In the genomic region with DNA sequence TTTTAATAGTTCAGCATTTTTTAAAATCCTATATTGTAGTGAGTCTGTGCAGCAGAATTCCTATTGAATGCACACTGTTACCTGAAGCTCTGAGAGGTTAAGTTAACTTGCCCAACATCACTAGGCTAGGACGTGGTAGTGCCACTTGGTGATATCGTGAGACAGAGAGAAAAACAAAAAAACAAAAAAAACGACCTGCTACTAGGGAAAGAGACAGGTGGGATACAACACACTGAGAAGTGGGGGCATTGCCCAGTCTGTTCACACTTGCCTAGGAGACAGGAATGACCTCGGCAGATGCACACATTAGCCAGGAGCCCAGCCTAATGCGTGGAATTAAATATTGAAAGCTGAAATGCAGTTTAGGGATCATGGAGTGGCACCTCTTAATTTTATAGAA, we compare ENCODE assay signal across 14 cellular contexts.
DNase-seq lines count a peak whose midpoint lies in the region; ATAC-seq and TF ChIP-seq lines count a peak whose summit lies in the region.
"Had no signal": no experiment of that assay in that cellular context is flagged by ENCODE, and none has a peak within 500 bp of the region (broad histone marks: within the 10 kb centered on the region; RNA-seq: fewer than 3 reads in every experiment).

No MANE protein-coding gene starts in this region.

- H3K9ac ChIP-seq in Loucy (ENCODE audit: low read depth, low read length, poor library complexity, severe bottlenecking) = no peak overlapping the region
- H3K9ac ChIP-seq: BLaER1 had no signal

- H3K4me2 ChIP-seq in Loucy (ENCODE audit: low read depth, low read length, poor library complexity, severe bottlenecking) = no peak overlapping the region

- no peaks in the 10 kb centered on the region for H3K9me2 ChIP-seq in Loucy (replicated peaks; ENCODE audit: low read depth, low read length)

- no peaks in the 10 kb centered on the region for H3K36me3 Mint-ChIP-seq in activated naive CD4-positive, alpha-beta T cell treated with anti-CD3 and anti-CD28 coated beads for 36 hours (ENCODE audit: low read depth)
- peaks cover 13% of the 10 kb centered on the region for H3K36me3 Mint-ChIP-seq in activated CD8-positive, alpha-beta memory T cell treated with anti-CD3 and anti-CD28 coated beads, Interleukin-2, amount 10 ng/mL, durations not matched to agents 7 days and 5 days

- H3K9me3 Mint-ChIP-seq in activated naive CD4-positive, alpha-beta T cell treated with anti-CD3 and anti-CD28 coated beads for 36 hours = peaks cover under 1% of the 10 kb centered on the region
- peaks cover 4% of the 10 kb centered on the region for H3K9me3 Mint-ChIP-seq in activated CD8-positive, alpha-beta memory T cell treated with anti-CD3 and anti-CD28 coated beads, Interleukin-2, amount 10 ng/mL, durations not matched to agents 7 days and 5 days (ENCODE audit: low read depth)

- no peaks in the 10 kb centered on the region for H3K9me3 ChIP-seq in Loucy (ENCODE audit: insufficient read depth, low read depth, low read length)
- H3K9me3 ChIP-seq in testis = no peaks in the 10 kb centered on the region
- H3K9me3 ChIP-seq: BLaER1 had no signal

- no peaks in the 10 kb centered on the region for H3K79me2 ChIP-seq in Loucy (ENCODE audit: insufficient read depth, low read length)

- no peak overlapping the region for H2AFZ ChIP-seq in Loucy (ENCODE audit: low read length)

- H3K4me1 Mint-ChIP-seq in activated naive CD4-positive, alpha-beta T cell treated with anti-CD3 and anti-CD28 coated beads for 36 hours (ENCODE audit: low read depth) = peaks cover 97% of the 10 kb centered on the region
- peaks cover 96% of the 10 kb centered on the region for H3K4me1 Mint-ChIP-seq in activated CD8-positive, alpha-beta memory T cell treated with anti-CD3 and anti-CD28 coated beads, Interleukin-2, amount 10 ng/mL, durations not matched to agents 7 days and 5 days

- TF ChIP-seq POLR2A in testis (IDR thresholded peaks at IDR 0.05) = no peak

- H3K27ac ChIP-seq in testis = no peak overlapping the region

- H3K4me3 ChIP-seq in Loucy (ENCODE audit: low read length, poor library complexity, severe bottlenecking) (no peak overlapping the region), testis (no peak overlapping the region)

- no peaks in the 10 kb centered on the region for H3K27me3 Mint-ChIP-seq in activated naive CD4-positive, alpha-beta T cell treated with anti-CD3 and anti-CD28 coated beads for 36 hours (ENCODE audit: low read depth)
- H3K27me3 Mint-ChIP-seq in activated CD8-positive, alpha-beta memory T cell treated with anti-CD3 and anti-CD28 coated beads, Interleukin-2, amount 10 ng/mL, durations not matched to agents 7 days and 5 days = no peaks in the 10 kb centered on the region

- ATAC-seq in activated CD8-positive, alpha-beta memory T cell treated with anti-CD3 and anti-CD28 coated beads, Interleukin-2, amount 10 ng/mL, durations not matched to agents 7 days and 5 days = no peak

- H4K20me1 ChIP-seq in Loucy (ENCODE audit: insufficient read depth, low read length, poor library complexity, severe bottlenecking) = no peaks in the 10 kb centered on the region
- H4K20me1 ChIP-seq: BLaER1 had no signal

- DNase-seq in activated naive CD4-positive, alpha-beta T cell treated with anti-CD3 and anti-CD28 coated beads for 36 hours = peak; percentile 58
- no peak for DNase-seq in activated naive CD4-positive, alpha-beta T cell treated with Interleukin-2 at 50 U/mL for 16 hours
- peak; percentile 62 for DNase-seq in activated CD8-positive, alpha-beta memory T cell treated with anti-CD3 and anti-CD28 coated beads, Interleukin-2, amount 10 ng/mL, durations not matched to agents 7 days and 5 days
- DNase-seq in stimulated activated CD8-positive, alpha-beta memory T cell treated with anti-CD3 and anti-CD28 coated beads, Interleukin-4, amount 100 ng/mL, for 48 hours = peak; percentile 34
- no peak for DNase-seq in testis
- DNase-seq in COLO829 (ENCODE audit: low spot score) = no peak
- DNase-seq in anterior cingulate cortex (lab: John Stamatoyannopoulos, UW) = no peak
- DNase-seq: activated effector memory CD4-positive, alpha-beta T cell treated with Interleukin-2 at 50 U/mL for 16 hours; kidney glomerular epithelial cell; NCI-H510A treated with DMSO at 0.1 percent for 48 hours; stimulated activated CD4-positive, alpha-beta T cell treated with anti-CD3 and anti-CD28 coated beads, Interleukin-12 subunit alpha, Interleukin-12 subunit beta, amount 100 ng/mL, for 4 hours had no signal

- TF ChIP-seq CTCF in Loucy (conservative IDR thresholded peaks at IDR 0.05; ENCODE audit: low read length) (peak; percentile 38), testis (IDR thresholded peaks at IDR 0.05) (no peak)

- H3K4me1 ChIP-seq in Loucy (ENCODE audit: insufficient read depth, low read length, poor library complexity, severe bottlenecking) (peaks cover 45% of the 10 kb centered on the region), testis (no peaks in the 10 kb centered on the region)

- no peak overlapping the region for H3K4me3 Mint-ChIP-seq in activated naive CD4-positive, alpha-beta T cell treated with anti-CD3 and anti-CD28 coated beads for 36 hours
- H3K4me3 Mint-ChIP-seq in activated CD8-positive, alpha-beta memory T cell treated with anti-CD3 and anti-CD28 coated beads, Interleukin-2, amount 10 ng/mL, durations not matched to agents 7 days and 5 days = peak overlapping the region; percentile 22
- H3K4me3 Mint-ChIP-seq: neural crest cell had no signal

- peak overlapping the region; percentile 92 for H3K27ac Mint-ChIP-seq in activated naive CD4-positive, alpha-beta T cell treated with anti-CD3 and anti-CD28 coated beads for 36 hours
- peak overlapping the region; percentile 88 for H3K27ac Mint-ChIP-seq in activated CD8-positive, alpha-beta memory T cell treated with anti-CD3 and anti-CD28 coated beads, Interleukin-2, amount 10 ng/mL, durations not matched to agents 7 days and 5 days

- intact Hi-C loops in activated naive CD4-positive, alpha-beta T cell treated with anti-CD3 and anti-CD28 coated beads for 36 hours (cut with micrococcal nuclease) = loop anchor here (1.0 kb wide), 2 partner anchors 9 to 133 kb away; no protein-coding TSS in a partner anchor
- intact Hi-C loops in testis (cut with DNase I; ENCODE audit: low total_unique reads) = no loop called here

- no peaks in the 10 kb centered on the region for H3K27me3 ChIP-seq in Loucy (ENCODE audit: insufficient read depth, low read length, poor library complexity, severe bottlenecking)
- no peaks in the 10 kb centered on the region for H3K27me3 ChIP-seq in testis
- H3K27me3 ChIP-seq: BLaER1 had no signal

- no peaks in the 10 kb centered on the region for H3F3A ChIP-seq in Loucy (ENCODE audit: low read depth)

- H3K36me3 ChIP-seq in Loucy (ENCODE audit: insufficient read depth, low read length) (no peaks in the 10 kb centered on the region), testis (ENCODE audit: low read depth, missing control alignments) (no peaks in the 10 kb centered on the region)
- H3K36me3 ChIP-seq: BLaER1 had no signal

- WGBS in testis, 2 donors = 80 to 86% methylated on average over 5 of the region's 5 CpGs

- CTCF ChIA-PET in activated naive CD4-positive, alpha-beta T cell treated with anti-CD3 and anti-CD28 coated beads for 36 hours (lab: Charles Lee) = interaction anchor here (0.6 to 8.1 kb wide), 18 partner anchors 9 to 238 kb away, joined by 3 to 55 read pairs (median 4); partner anchors contain the start of gene CCND2
- CTCF ChIA-PET in activated CD8-positive, alpha-beta memory T cell treated with anti-CD3 and anti-CD28 coated beads, Interleukin-2, amount 10 ng/mL, durations not matched to agents 7 days and 5 days (lab: Charles Lee) = interaction anchor here (0.7 to 10.4 kb wide), 19 partner anchors 8 to 272 kb away, joined by 3 to 97 read pairs (median 4); partner anchors contain the start of gene CCND2

Comparison
In these comparisons a context has a peak if more than half of its experiments do, and no peak if none do; other contexts are left out.
1. DNase-seq: peak in activated naive CD4-positive, alpha-beta T cell treated with anti-CD3 and anti-CD28 coated beads for 36 hours (single experiment), activated CD8-positive, alpha-beta memory T cell treated with anti-CD3 and anti-CD28 coated beads, Interleukin-2, amount 10 ng/mL, durations not matched to agents 7 days and 5 days (single experiment) and stimulated activated CD8-positive, alpha-beta memory T cell treated with anti-CD3 and anti-CD28 coated beads, Interleukin-4, amount 100 ng/mL, for 48 hours (single experiment); none in activated naive CD4-positive, alpha-beta T cell treated with Interleukin-2 at 50 U/mL for 16 hours (single experiment), testis (single experiment), COLO829 (single experiment) and anterior cingulate cortex (0 of 58).